In the genomic region with DNA sequence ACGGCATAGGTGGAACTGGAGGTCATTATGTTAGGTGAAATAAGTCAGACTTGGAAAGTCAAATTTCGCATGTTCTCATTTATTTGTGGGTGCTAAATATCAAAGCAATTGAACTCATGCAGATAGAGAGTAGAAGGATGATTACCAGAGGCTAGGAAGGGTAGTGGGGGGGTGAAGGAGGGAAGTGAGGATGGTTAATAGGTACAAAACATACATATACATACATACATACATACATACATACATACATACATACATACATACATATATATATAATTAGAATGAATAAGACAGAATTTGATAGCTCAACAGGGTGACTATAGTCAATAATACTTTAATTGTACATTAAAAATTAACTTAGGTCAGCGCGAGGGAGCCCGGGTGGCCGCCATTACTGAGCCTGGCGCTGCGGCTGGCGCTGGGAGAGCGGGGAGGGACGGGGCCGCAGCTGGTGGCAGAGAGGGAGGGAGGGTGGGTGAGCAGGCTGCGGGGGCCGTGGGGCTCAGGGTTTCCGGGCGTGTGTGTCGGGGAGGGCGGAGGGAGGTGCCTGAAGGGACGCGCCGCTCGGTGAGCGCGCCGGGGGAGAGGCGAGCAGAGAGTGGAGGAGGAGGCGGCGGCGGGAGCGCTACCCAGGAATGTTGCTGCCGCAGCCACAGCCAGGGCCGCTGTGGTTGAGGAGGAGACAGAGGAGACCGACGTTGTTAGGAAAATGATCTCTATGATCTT, we compare ENCODE assay signal across 8 cellular contexts.
DNase-seq lines count a peak whose midpoint lies in the region; ATAC-seq, FAIRE-seq and TF ChIP-seq lines count a peak whose summit lies in the region.

No MANE protein-coding gene starts in this region.

- H3K4me1 ChIP-seq in small intestine (ENCODE audit: control insufficient read depth in 2 of 2, insufficient read depth in 1 of 2, low read depth in 1 of 2, low read length in 1 of 2) = peaks cover 0 to 3% of the 10 kb centered on the region in 2 donors

- 3 to 8% (median 7%) methylated on average over 25 to 34 of the region's 34 CpGs for whole genome bisulfite sequencing in small intestine, 3 donors

- H3K4me3 ChIP-seq in bronchial epithelial cell (ENCODE audit: low read depth, low read length) = peak overlapping the region; percentile 46
- peak overlapping the region; percentile 52 to 59 for H3K4me3 ChIP-seq in small intestine (ENCODE audit: low read depth in 1 of 2, low read length in 2 of 2)

- no peak for TF ChIP-seq CTCF in bronchial epithelial cell (IDR thresholded peaks at IDR 0.05; ENCODE audit: insufficient read depth, low read length, severe bottlenecking)

- ATAC-seq in GM21390 (IDR thresholded peaks at IDR 0.05; ENCODE audit: unreplicated experiment) = no peak

- H3K9me3 ChIP-seq in small intestine (ENCODE audit: control insufficient read depth, low read depth) = no peaks in the 10 kb centered on the region

- FAIRE-seq in bronchial epithelial cell (lab: Jason Lieb, UNC) (no peak), small intestine (lab: Jason Lieb, UNC) (no peak)

- H3K36me3 ChIP-seq in bronchial epithelial cell (ENCODE audit: control insufficient read depth, insufficient read depth, low read length) (no peaks in the 10 kb centered on the region), small intestine (ENCODE audit: control insufficient read depth in 2 of 2, insufficient read depth in 2 of 2, low read length in 2 of 2) (no peaks in the 10 kb centered on the region)

- H3K27me3 ChIP-seq in bronchial epithelial cell (ENCODE audit: control insufficient read depth, insufficient read depth, low read length) (no peaks in the 10 kb centered on the region), small intestine (ENCODE audit: control insufficient read depth in 2 of 2, insufficient read depth in 2 of 2, low read length in 2 of 2) (no peaks in the 10 kb centered on the region)

- H3K27ac ChIP-seq in small intestine (ENCODE audit: low read depth in 1 of 2, low read length in 1 of 2) = no peak overlapping the region

- peak; percentile 87 for DNase-seq in EL
- DNase-seq in NCI-H2171 (lab: John Stamatoyannopoulos, UW) = peak; percentile 61
- peak; percentile 53 for DNase-seq in bronchial epithelial cell (ENCODE audit: low read depth)
- DNase-seq in inferior parietal cortex (ENCODE audit: extremely low spot score) = peak; percentile 59
- peak; percentile 53 for DNase-seq in small intestine
- DNase-seq in stimulated activated CD4-positive, alpha-beta T cell treated with anti-CD3 and anti-CD28 coated beads, Interleukin-4, amount 100 ng/mL, for 1 hour = no peak
- DNase-seq in NK-92 (lab: John Stamatoyannopoulos, UW; ENCODE audit: unreplicated experiment) = no peak

Comparison
In these comparisons a context has a peak if more than half of its experiments do, and no peak if none do; other contexts are left out.
1. DNase-seq: peak in EL (single experiment), NCI-H2171 (single experiment), bronchial epithelial cell (single experiment), inferior parietal cortex (single experiment) and small intestine (single experiment); none in stimulated activated CD4-positive, alpha-beta T cell treated with anti-CD3 and anti-CD28 coated beads, Interleukin-4, amount 100 ng/mL, for 1 hour (single experiment) and NK-92 (single experiment).